19 cellular contexts compared by ENCODE assay signal in genomic region chr5:80036621-80037020, GRCh38. TPM values are rescaled to one million over a fixed set of nuclear protein-coding genes. Genes with fewer than 3 reads are reported as not detected.
DNase-seq lines count a peak whose midpoint lies in the region; ATAC-seq and TF ChIP-seq lines count a peak whose summit lies in the region.
"Had no signal": no experiment of that assay in that cellular context is flagged by ENCODE, and none has a peak within 500 bp of the region (broad histone marks: within the 10 kb centered on the region; RNA-seq: fewer than 3 reads in every experiment).

No MANE protein-coding gene starts in this region.

- H3K27ac ChIP-seq in heart left ventricle (peak overlapping the region in 7 of 12 donors; percentile 9 to 84 (median 33)), OCI-LY3 (ENCODE audit: low read length) (no peak overlapping the region), brain microvascular endothelial cell (no peak overlapping the region)
- H3K27ac ChIP-seq: C4-2B, KMS-11, SJSA1 had no signal

- no peak for TF ChIP-seq POLR2A in heart left ventricle (IDR thresholded peaks at IDR 0.05)

- no peaks in the 10 kb centered on the region for H3K79me2 ChIP-seq in OCI-LY3 (ENCODE audit: low read length)

- peaks cover 0 to 46% (median 20%) of the 10 kb centered on the region in 9 donors for H3K27me3 ChIP-seq in heart left ventricle
- H3K27me3 ChIP-seq in OCI-LY3 (ENCODE audit: low read depth, low read length) = peaks cover 24% of the 10 kb centered on the region; the same call in 1 of the 2 replicates
- H3K27me3 ChIP-seq in brain microvascular endothelial cell (replicated peaks) = peaks cover 39% of the 10 kb centered on the region
- peaks cover 23% of the 10 kb centered on the region for H3K27me3 ChIP-seq in HAP-1 (ENCODE audit: low read depth)

- H3K9me3 ChIP-seq in heart left ventricle (no peaks in the 10 kb centered on the region), OCI-LY3 (ENCODE audit: insufficient read depth, low read length) (no peaks in the 10 kb centered on the region), HAP-1 (no peaks in the 10 kb centered on the region)
- H3K9me3 ChIP-seq: SJSA1 had no signal

- ATAC-seq in heart left ventricle = no peak
- ATAC-seq in GM19395 (IDR thresholded peaks at IDR 0.05; ENCODE audit: unreplicated experiment) = no peak

- H3K27ac Mint-ChIP-seq in nephron progenitor cell (peak overlapping the region; percentile 47), type B pancreatic cell (no peak overlapping the region)
- H3K27ac Mint-ChIP-seq: CD8-positive, alpha-beta memory T cell had no signal

- H3K4me3 Mint-ChIP-seq in nephron progenitor cell = peak overlapping the region; percentile 78
- H3K4me3 Mint-ChIP-seq in type B pancreatic cell = peak overlapping the region; percentile 10
- H3K4me3 Mint-ChIP-seq: CD8-positive, alpha-beta memory T cell had no signal

- 86 to 94% (median 89%) methylated on average over 5 of the region's 5 CpGs for WGBS in heart left ventricle, 4 donors

- H3K36me3 ChIP-seq in heart left ventricle (peaks cover 0 to 11% (median 0%) of the 10 kb centered on the region in 9 donors), OCI-LY3 (replicated peaks; ENCODE audit: low read depth, low read length) (no peaks in the 10 kb centered on the region), brain microvascular endothelial cell (replicated peaks) (no peaks in the 10 kb centered on the region), HAP-1 (replicated peaks) (no peaks in the 10 kb centered on the region)
- H3K36me3 ChIP-seq: SJSA1 had no signal

- in situ Hi-C loops in brain microvascular endothelial cell (cut with HindIII; ENCODE audit: low pct_ligation_motif_present, low sequenced_read_pairs) = no loop called here
- in situ Hi-C loops in HAP-1 (cut with MboI; ENCODE audit: low sequenced_read_pairs) = loop anchor here (5.0 kb wide), 1 partner anchor 36 kb away; no protein-coding TSS in a partner anchor

- H3K4me1 Mint-ChIP-seq in nephron progenitor cell (peaks cover 28% of the 10 kb centered on the region), type B pancreatic cell (ENCODE audit: unreplicated experiment) (no peaks in the 10 kb centered on the region)

- peak overlapping the region; percentile 57; the same call in 1 of the 2 replicates for H2AFZ ChIP-seq in OCI-LY3 (ENCODE audit: low read depth, low read length)

- H3K9ac ChIP-seq in OCI-LY3 (ENCODE audit: low read length) = no peak overlapping the region
- H3K9ac ChIP-seq: KMS-11 had no signal

- no peak for TF ChIP-seq CTCF in heart left ventricle (IDR thresholded peaks at IDR 0.05)
- TF ChIP-seq CTCF in OCI-LY3 (IDR thresholded peaks at IDR 0.05; ENCODE audit: low read depth, low read length) = no peak
- TF ChIP-seq CTCF in nephron progenitor cell (IDR thresholded peaks at IDR 0.05) = no peak
- TF ChIP-seq CTCF in type B pancreatic cell (conservative IDR thresholded peaks at IDR 0.05) = no peak
- TF ChIP-seq CTCF in brain microvascular endothelial cell (IDR thresholded peaks at IDR 0.05; ENCODE audit: low read depth, low read length, missing control alignments) = no peak

- intact Hi-C loops in heart left ventricle (cut with DNase I) = no loop called here
- intact Hi-C loops in cardiac septum (cut with DNase I) = no loop called here

- H3K4me1 ChIP-seq in heart left ventricle (peaks cover 0 to 12% (median 0%) of the 10 kb centered on the region in 12 donors), OCI-LY3 (ENCODE audit: low read length) (peaks cover 16% of the 10 kb centered on the region), HAP-1 (no peaks in the 10 kb centered on the region)
- H3K4me1 ChIP-seq: SJSA1 had no signal

- no peaks in the 10 kb centered on the region for H4K20me1 ChIP-seq in OCI-LY3 (ENCODE audit: insufficient read depth, low read length)

- DNase-seq in heart left ventricle = no peak
- DNase-seq in cardiac septum (ENCODE audit: low spot score) = no peak
- no peak for DNase-seq in nephron progenitor cell
- no peak for DNase-seq in type B pancreatic cell (ENCODE audit: extremely low spot score, unreplicated experiment)
- DNase-seq in brain microvascular endothelial cell = no peak
- no peak for DNase-seq in HAP-1 (ENCODE audit: low spot score in 2 of 2)
- DNase-seq: CD8-positive, alpha-beta memory T cell; GDM1; H7; NCI-H1105; NCI-H2029 treated with DMSO at 0.1 percent for 48 hours; NCI-H345; NCI-H774; OCI-M1 had no signal

- H3K4me3 ChIP-seq in heart left ventricle (peak overlapping the region in 10 of 12 donors; percentile 28 to 65 (median 60)), OCI-LY3 (ENCODE audit: low read length) (peak overlapping the region; percentile 32; the same call in 1 of the 2 replicates), brain microvascular endothelial cell (ENCODE audit: low read depth, low read length) (no peak overlapping the region), HAP-1 (no peak overlapping the region)
- H3K4me3 ChIP-seq: SJSA1 had no signal

- no peaks in the 10 kb centered on the region for H3K9me3 Mint-ChIP-seq in nephron progenitor cell
- no peaks in the 10 kb centered on the region for H3K9me3 Mint-ChIP-seq in type B pancreatic cell
- H3K9me3 Mint-ChIP-seq: CD8-positive, alpha-beta memory T cell had no signal

- H3K36me3 Mint-ChIP-seq in nephron progenitor cell (ENCODE audit: low read depth) = no peaks in the 10 kb centered on the region
- no peaks in the 10 kb centered on the region for H3K36me3 Mint-ChIP-seq in type B pancreatic cell
- H3K36me3 Mint-ChIP-seq: CD8-positive, alpha-beta memory T cell had no signal

- peaks cover 51% of the 10 kb centered on the region for H3K27me3 Mint-ChIP-seq in nephron progenitor cell (ENCODE audit: low read depth, poor library complexity)
- peaks cover 71% of the 10 kb centered on the region for H3K27me3 Mint-ChIP-seq in type B pancreatic cell

- H3K4me2 ChIP-seq in OCI-LY3 (ENCODE audit: low read length) = peak overlapping the region; percentile 57
- H3K4me2 ChIP-seq: KMS-11 had no signal

RNA-seq across cellular contexts. Expression of gene THBS4, which starts 1.5 kb away (rescaled TPM):
- 100 to 1,000 TPM in 4 of 9 donors, 10 to 100 TPM in 5; 46.1 to 266 (median 79.9) TPM for total RNA-seq in heart left ventricle
- polyA plus RNA-seq in heart left ventricle = 10 to 100 TPM; 38.6 to 46.2 TPM
- total RNA-seq in cardiac septum = 464 TPM
- 8.8 and 16.6 TPM in 2 replicates for total RNA-seq in type B pancreatic cell (ENCODE audit: low replicate concordance)
- polyA plus RNA-seq: CD8-positive, alpha-beta memory T cell had no signal

RNA-seq across cellular contexts. Expression of gene MTX3, which starts 45.6 kb away (rescaled TPM):
- total RNA-seq in heart left ventricle = 10 to 100 TPM in 7 of 9 donors, 1 to 10 TPM in 2; 6.2 to 14.4 (median 12.1) TPM
- 1 to 10 TPM; 4.2 to 9.0 TPM for polyA plus RNA-seq in heart left ventricle
- total RNA-seq in cardiac septum = 15.9 TPM
- total RNA-seq in type B pancreatic cell (ENCODE audit: low replicate concordance) = 15.7 and 24.3 TPM in 2 replicates

Comparison
In these comparisons a context has a peak if more than half of its experiments do, and no peak if none do; other contexts are left out.
1. H3K27ac ChIP-seq: peak in heart left ventricle (7 of 12); none in OCI-LY3 (single experiment) and brain microvascular endothelial cell (single experiment).
2. H3K4me3 ChIP-seq: peak in heart left ventricle (10 of 12) and OCI-LY3 (single experiment); none in brain microvascular endothelial cell (single experiment) and HAP-1 (single experiment).